In genomic region chr4:4857001-4857808, GRCh38 we compare ENCODE assay signal across 9 cellular contexts. TPM values are rescaled to one million over a fixed set of nuclear protein-coding genes. Genes with fewer than 3 reads are reported as not detected.
A peak's percentile ranks its signal among the peaks of the same experiment; 100 is the strongest.
DNase-seq lines count a peak whose midpoint lies in the region; ATAC-seq and TF ChIP-seq lines count a peak whose summit lies in the region.
"Had no signal": no experiment of that assay in that cellular context is flagged by ENCODE, and none has a peak within 500 bp of the region (broad histone marks: within the 10 kb centered on the region; RNA-seq: fewer than 3 reads in every experiment).

No MANE protein-coding gene starts in this region.

- dilution Hi-C loops in mammary epithelial cell (cut with HindIII; ENCODE audit: low sequenced_read_pairs), result no loop called here

- H3K27ac ChIP-seq in breast epithelium, result no peak overlapping the region
- no peak overlapping the region for H3K27ac ChIP-seq in mammary epithelial cell (ENCODE audit: insufficient read depth, low read depth, low read length)
- peak overlapping the region; percentile 50 for H3K27ac ChIP-seq in mesodermal cell (ENCODE audit: low read depth, low read length, severe bottlenecking)
- H3K27ac ChIP-seq in upper lobe of right lung, result no peak overlapping the region

- BruUV-seq in mammary epithelial cell (replicated peaks; lab: Mats Ljungman, UMichigan), result no TSS peak

- no peak for TF ChIP-seq POLR2A in breast epithelium (IDR thresholded peaks at IDR 0.05)

- peak overlapping the region; percentile 67 for H3K27ac Mint-ChIP-seq in activated naive CD8-positive, alpha-beta T cell treated with anti-CD3 and anti-CD28 coated beads, Interleukin-2, amount 10 ng/mL, durations not matched to agents 7 days and 5 days

- peaks cover 3% of the 10 kb centered on the region for H3K36me3 Mint-ChIP-seq in activated naive CD8-positive, alpha-beta T cell treated with anti-CD3 and anti-CD28 coated beads, Interleukin-2, amount 10 ng/mL, durations not matched to agents 7 days and 5 days

- ATAC-seq in activated naive CD8-positive, alpha-beta T cell treated with anti-CD3 and anti-CD28 coated beads, Interleukin-2, amount 10 ng/mL, durations not matched to agents 7 days and 5 days (ENCODE audit: low read depth), result no peak
- ATAC-seq in upper lobe of right lung, result no peak
- ATAC-seq in HG03460 (IDR thresholded peaks at IDR 0.05; ENCODE audit: unreplicated experiment), result no peak

- peak overlapping the region; percentile 39 for H3K4me3 Mint-ChIP-seq in activated naive CD8-positive, alpha-beta T cell treated with anti-CD3 and anti-CD28 coated beads, Interleukin-2, amount 10 ng/mL, durations not matched to agents 7 days and 5 days

- in situ Hi-C loops in mammary epithelial cell (cut with MboI; ENCODE audit: low sequenced_read_pairs in 2 of 2) (loop anchor here in 1 of 2 donors (25.0 kb wide), 1 partner anchor 370 kb away; no protein-coding TSS in a partner anchor), KBM-7 (cut with MboI; ENCODE audit: low pct_unique_long_range_greater_than_20kb, low sequenced_read_pairs) (no loop called here)

- CTCF ChIA-PET in mammary epithelial cell (lab: Charles Lee; ENCODE audit: low non-redundant PET), result no interaction called here

- peak overlapping the region; percentile 32 to 58 (median 40) for H3K4me3 ChIP-seq in breast epithelium
- no peak overlapping the region for H3K4me3 ChIP-seq in mammary epithelial cell (replicated peaks in 1 of 3; ENCODE audit: insufficient read depth in 1 of 3, low read depth in 2 of 3, low read length in 3 of 3)
- peak overlapping the region; percentile 91 for H3K4me3 ChIP-seq in mesodermal cell (ENCODE audit: extremely low read depth, insufficient read depth, low read length, poor library complexity, severe bottlenecking)
- H3K4me3 ChIP-seq in upper lobe of right lung, result no peak overlapping the region

- intact Hi-C loops in breast epithelium (cut with DNase I; ENCODE audit: low total_unique reads), result no loop called here
- intact Hi-C loops in mammary epithelial cell (cut with micrococcal nuclease), result no loop called here
- intact Hi-C loops in upper lobe of right lung (cut with DNase I), result no loop called here

- peaks cover 29% of the 10 kb centered on the region for H3K4me1 Mint-ChIP-seq in activated naive CD8-positive, alpha-beta T cell treated with anti-CD3 and anti-CD28 coated beads, Interleukin-2, amount 10 ng/mL, durations not matched to agents 7 days and 5 days

- H3K4me2 ChIP-seq in mammary epithelial cell (ENCODE audit: insufficient read depth, low read depth, low read length), result no peak overlapping the region

- H3K4me1 ChIP-seq in breast epithelium (peaks cover 0 to 3% of the 10 kb centered on the region in 2 donors), mammary epithelial cell (ENCODE audit: insufficient read depth, low read length) (peaks cover 12% of the 10 kb centered on the region), mesodermal cell (ENCODE audit: control insufficient read depth, insufficient read depth, low read length, poor library complexity, severe bottlenecking) (peaks cover 44% of the 10 kb centered on the region), upper lobe of right lung (peaks cover 31% of the 10 kb centered on the region)

- peaks cover 2% of the 10 kb centered on the region for H3K9me3 Mint-ChIP-seq in activated naive CD8-positive, alpha-beta T cell treated with anti-CD3 and anti-CD28 coated beads, Interleukin-2, amount 10 ng/mL, durations not matched to agents 7 days and 5 days

- TF ChIP-seq CTCF in breast epithelium (IDR thresholded peaks at IDR 0.05) (no peak), mammary epithelial cell (conservative IDR thresholded peaks at IDR 0.05 in 1 of 2, IDR thresholded peaks at IDR 0.05 in 1 of 2; ENCODE audit: extremely low read depth in 1 of 2, insufficient read depth in 1 of 2, low read depth in 1 of 2, low read length in 2 of 2) (no peak), upper lobe of right lung (IDR thresholded peaks at IDR 0.05) (no peak)

- no peak overlapping the region for H3K9ac ChIP-seq in mammary epithelial cell (ENCODE audit: insufficient read depth, low read length)

- H4K20me1 ChIP-seq in mammary epithelial cell (ENCODE audit: insufficient read depth, low read length), result no peaks in the 10 kb centered on the region

- no peak overlapping the region for H2AFZ ChIP-seq in mammary epithelial cell (ENCODE audit: low read depth, low read length)

- POLR2A ChIA-PET in activated naive CD8-positive, alpha-beta T cell treated with anti-CD3 and anti-CD28 coated beads, Interleukin-2, amount 10 ng/mL, durations not matched to agents 7 days and 5 days (lab: Charles Lee), result no interaction called here

- peaks cover 0 to 60% of the 10 kb centered on the region in 2 donors for H3K27me3 ChIP-seq in breast epithelium
- H3K27me3 ChIP-seq in mammary epithelial cell (ENCODE audit: insufficient read depth, low read length), result peaks cover 53% of the 10 kb centered on the region
- H3K27me3 ChIP-seq in upper lobe of right lung, result peaks cover 94% of the 10 kb centered on the region

- peaks cover 86% of the 10 kb centered on the region for H3K27me3 Mint-ChIP-seq in activated naive CD8-positive, alpha-beta T cell treated with anti-CD3 and anti-CD28 coated beads, Interleukin-2, amount 10 ng/mL, durations not matched to agents 7 days and 5 days

- DNase-seq in breast epithelium (ENCODE audit: low spot score in 2 of 2) (no peak), mammary epithelial cell (no peak), upper lobe of right lung (peak; percentile 16), NCI-H748 treated with DMSO at 0.1 percent for 48 hours (lab: John Stamatoyannopoulos, UW) (no peak), KBM-7 (no peak)
- DNase-seq in activated naive CD8-positive, alpha-beta T cell treated with anti-CD3 and anti-CD28 coated beads, Interleukin-2, amount 10 ng/mL, durations not matched to agents 7 days and 5 days, result peak; percentile 26
- DNase-seq: NCI-H1436 treated with DMSO at 0.1 percent for 48 hours had no signal

- H3K9me3 ChIP-seq in breast epithelium (no peaks in the 10 kb centered on the region), mammary epithelial cell (replicated peaks; ENCODE audit: insufficient read depth, low read length) (peaks cover 3% of the 10 kb centered on the region), mesodermal cell (ENCODE audit: control insufficient read depth, low read length) (no peaks in the 10 kb centered on the region), upper lobe of right lung (no peaks in the 10 kb centered on the region)

- WGBS in mammary epithelial cell (ENCODE audit: low coverage, missing lambda C conversion rate), result 44% methylated on average over 17 of the region's 36 CpGs
- 6 to 11% methylated on average over 11 to 25 of the region's 36 CpGs for WGBS in mesodermal cell (ENCODE audit: insufficient coverage in 2 of 2), 2 experiments

- no peaks in the 10 kb centered on the region for H3K36me3 ChIP-seq in breast epithelium
- no peaks in the 10 kb centered on the region for H3K36me3 ChIP-seq in mammary epithelial cell (ENCODE audit: insufficient read depth, low read length)
- H3K36me3 ChIP-seq in mesodermal cell (ENCODE audit: control insufficient read depth, insufficient read depth, low read length), result peaks cover 9% of the 10 kb centered on the region
- no peaks in the 10 kb centered on the region for H3K36me3 ChIP-seq in upper lobe of right lung

- H3K79me2 ChIP-seq in mammary epithelial cell (ENCODE audit: insufficient read depth, low read length), result no peaks in the 10 kb centered on the region

RNA-seq across cellular contexts. Expression of gene MSX1, which starts 2.3 kb away (rescaled TPM):
- 10 to 100 TPM in 1 of 3 donors, 1 to 10 TPM in 2; 5.4 to 17.9 (median 8.5) TPM for total RNA-seq in breast epithelium
- total RNA-seq in mammary epithelial cell, result 1 to 10 TPM in 1 of 2 donors, under 1 TPM in 1; 0.67 to 2.6 TPM
- 0.17 TPM for polyA plus RNA-seq in mammary epithelial cell
- not detected for polyA minus RNA-seq in mammary epithelial cell
- not detected for total RNA-seq in activated naive CD8-positive, alpha-beta T cell treated with anti-CD3 and anti-CD28 coated beads, Interleukin-2, amount 10 ng/mL, durations not matched to agents 7 days and 5 days
- 168 TPM for polyA plus RNA-seq in mesodermal cell (2013, experiment 1 of 2)
- polyA plus RNA-seq in mesodermal cell (2013, experiment 2 of 2), result 152 TPM
- total RNA-seq in upper lobe of right lung, result 2.5 TPM

Comparison
In these comparisons a context has a peak if more than half of its experiments do, and no peak if none do; other contexts are left out.
1. H3K4me3 ChIP-seq: peak in breast epithelium (3 of 3) and mesodermal cell (single experiment); none in mammary epithelial cell (0 of 3) and upper lobe of right lung (single experiment).
2. DNase-seq: peak in activated naive CD8-positive, alpha-beta T cell treated with anti-CD3 and anti-CD28 coated beads, Interleukin-2, amount 10 ng/mL, durations not matched to agents 7 days and 5 days (single experiment) and upper lobe of right lung (single experiment); none in breast epithelium (0 of 2), mammary epithelial cell (single experiment), NCI-H748 treated with DMSO at 0.1 percent for 48 hours (single experiment) and KBM-7 (single experiment).